ENCODE assay signal across 8 cellular contexts in genomic region chr19:49118565-49119410, GRCh38. TPM values are rescaled to one million over a fixed set of nuclear protein-coding genes. Genes with fewer than 3 reads are reported as not detected.
DNase-seq lines count a peak whose midpoint lies in the region; ATAC-seq, FAIRE-seq and TF ChIP-seq lines count a peak whose summit lies in the region.

C19orf73 (minus strand) TSS chr19:49119143; CDS start chr19:49119022, 121 bp downstream.

- peak within 1 kb of the TSS; percentile 98 for H3K4me2 ChIP-seq in keratinocyte (ENCODE audit: control insufficient read depth, extremely low read depth, insufficient read depth, low read depth, low read length)

- H3K9ac ChIP-seq in keratinocyte (ENCODE audit: control insufficient read depth, extremely low read depth, insufficient read depth, low read length), result peak within 1 kb of the TSS; percentile 83

- H3K4me1 ChIP-seq in keratinocyte (ENCODE audit: control insufficient read depth, extremely low read depth, insufficient read depth, low read length), result peaks cover 15% of the 10 kb centered on the region

- H3K27ac ChIP-seq in caudate nucleus (ENCODE audit: low read depth, low read length), result peak within 1 kb of the TSS; percentile 96
- peak within 1 kb of the TSS; percentile 87 for H3K27ac ChIP-seq in keratinocyte (ENCODE audit: control insufficient read depth, insufficient read depth, low read length)

- H3K79me2 ChIP-seq in keratinocyte (ENCODE audit: control insufficient read depth, insufficient read depth, low read length), result no peaks in the 10 kb centered on the region

- dilution Hi-C loops in keratinocyte (cut with MboI; ENCODE audit: extremely low pct_ligation_motif_present, low sequenced_read_pairs), result no loop called here

- ATAC-seq in GM19023 (IDR thresholded peaks at IDR 0.05; ENCODE audit: unreplicated experiment), result peak; percentile 72
- peak; percentile 74 for ATAC-seq in HG03175 (IDR thresholded peaks at IDR 0.05; ENCODE audit: unreplicated experiment)

- no peak for FAIRE-seq in keratinocyte (lab: Jason Lieb, UNC)

- no peaks in the 10 kb centered on the region for H4K20me1 ChIP-seq in keratinocyte (ENCODE audit: control insufficient read depth, extremely low read depth, insufficient read depth, low read length)

- H3K36me3 ChIP-seq in keratinocyte (ENCODE audit: control insufficient read depth in 2 of 2, extremely low read depth in 1 of 2, insufficient read depth in 2 of 2, low read length in 2 of 2), result no peaks in the 10 kb centered on the region

- DNase-seq in AG10803 (ENCODE audit: low read depth) (peak; percentile 91), NCI-H345 (lab: John Stamatoyannopoulos, UW) (peak; percentile 90), caudate nucleus (lab: John Stamatoyannopoulos, UW) (peak; percentile 37 to 98 (median 93)), keratinocyte (ENCODE audit: low read depth, low spot score) (peak; percentile 59)
- peak; percentile 85 to 92 (median 88) for DNase-seq in activated CD4-positive, CD25-positive, alpha-beta regulatory T cell (lab: John Stamatoyannopoulos, UW)
- peak; percentile 90 to 94 (median 92) for DNase-seq in stimulated activated CD4-positive, alpha-beta T cell treated with anti-CD3 and anti-CD28 coated beads, Interleukin-12 subunit alpha, Interleukin-12 subunit beta, amount 100 ng/mL, for 48 hours (ENCODE audit: low read depth in 2 of 3, low spot score in 1 of 3)

- no peaks in the 10 kb centered on the region for H3K27me3 ChIP-seq in keratinocyte (ENCODE audit: control insufficient read depth, extremely low read depth, insufficient read depth, low read length)

- H3K9me3 ChIP-seq in keratinocyte (ENCODE audit: control insufficient read depth, low read depth, low read length), result no peaks in the 10 kb centered on the region

- H2AFZ ChIP-seq in keratinocyte (ENCODE audit: control insufficient read depth, low read length), result peak within 1 kb of the TSS; percentile 83

- no peak for TF ChIP-seq CTCF in AG10803 (conservative IDR thresholded peaks at IDR 0.05; ENCODE audit: low read length)
- TF ChIP-seq CTCF in keratinocyte (optimal IDR thresholded peaks at IDR 0.05 in 1 of 3, IDR thresholded peaks at IDR 0.05 in 1 of 3, conservative IDR thresholded peaks at IDR 0.05 in 1 of 3; ENCODE audit: extremely low read depth in 1 of 3, insufficient read depth in 2 of 3, low read length in 3 of 3), result no peak

- H3K4me3 ChIP-seq in AG10803 (ENCODE audit: low read length) (peak within 1 kb of the TSS; percentile 79), keratinocyte (ENCODE audit: control insufficient read depth in 2 of 3, extremely low read depth in 1 of 3, insufficient read depth in 2 of 3, low read depth in 1 of 3, low read length in 3 of 3) (peak within 1 kb of the TSS; percentile 55 to 85 (median 83))

- no peaks in the 10 kb centered on the region for H3K9me1 ChIP-seq in keratinocyte (ENCODE audit: control insufficient read depth, extremely low read depth, insufficient read depth, low read length)

RNA-seq across cellular contexts. Expression of gene C19orf73, which starts in this region (rescaled TPM):
- polyA plus RNA-seq in keratinocyte, result 0.54 to 0.98 TPM (median 0.71 TPM) in 3 replicates
- not detected for polyA plus RNA-seq in keratinocyte (2011; ENCODE audit: low read depth)
- 0.49 and 0.77 TPM in 2 replicates for polyA plus RNA-seq in keratinocyte (2011; cell fraction: cytosol; rRNA removed)
- 0.92 and 0.99 TPM in 2 replicates for polyA plus RNA-seq in keratinocyte (2011; cell fraction: nucleus; rRNA removed)
- 0.83 and 1.6 TPM in 2 replicates for polyA plus RNA-seq in keratinocyte (2012; ENCODE audit: low replicate concordance)
- not detected in 3 replicates for polyA minus RNA-seq in keratinocyte
- polyA minus RNA-seq in keratinocyte (2011; cell fraction: cytosol; rRNA and poly(A)+ RNA removed), result not detected
- 0.93 TPM in 1 of 2 replicates, not detected in the other for polyA minus RNA-seq in keratinocyte (2011; cell fraction: nucleus; rRNA and poly(A)+ RNA removed)

Comparison
In these comparisons a context has a peak if more than half of its experiments do, and no peak if none do; other contexts are left out.
1. Peak in every context shown above with its lines: DNase-seq, ATAC-seq, H3K4me3 ChIP-seq and H3K27ac ChIP-seq.